16 cellular contexts compared by ENCODE assay signal in genomic region chr20:62583424-62583920, GRCh38. TPM values are rescaled to one million over a fixed set of nuclear protein-coding genes. Genes with fewer than 3 reads are reported as not detected.
A peak's percentile ranks its signal among the peaks of the same experiment; 100 is the strongest.
DNase-seq lines count a peak whose midpoint lies in the region; TF ChIP-seq lines count a peak whose summit lies in the region.
"Had no signal": no experiment of that assay in that cellular context is flagged by ENCODE, and none has a peak within 500 bp of the region (broad histone marks: within the 10 kb centered on the region; RNA-seq: fewer than 3 reads in every experiment).

No MANE protein-coding gene starts in this region.

- no peak overlapping the region for H2BK15ac ChIP-seq in mesendoderm (replicated peaks; ENCODE audit: low read depth)

- H3K9ac ChIP-seq in endodermal cell (ENCODE audit: extremely low read depth, low read length, poor library complexity, severe bottlenecking) (no peak overlapping the region), mesendoderm (ENCODE audit: low read length) (no peak overlapping the region)

- H3K36me3 ChIP-seq in endodermal cell (ENCODE audit: control insufficient read depth, insufficient read depth, low read length), result no peaks in the 10 kb centered on the region
- H3K36me3 ChIP-seq in mesendoderm (ENCODE audit: control insufficient read depth, insufficient read depth, low read length), result no peaks in the 10 kb centered on the region
- H3K36me3 ChIP-seq: left lung had no signal

- 51 to 71% methylated on average over 10 to 12 of the region's 12 CpGs for WGBS in endodermal cell (ENCODE audit: insufficient coverage in 1 of 2, insufficient read length in 1 of 2), 2 experiments
- no CpG with 5 or more reads among the region's 12 CpGs for WGBS in mesendoderm (ENCODE audit: extremely low coverage, insufficient coverage, low lambda C conversion rate)

- H3K4me3 Mint-ChIP-seq in endodermal cell, result no peak overlapping the region
- H3K4me3 Mint-ChIP-seq in activated T-helper 1 cell treated with anti-CD3 and anti-CD28 coated beads, Interleukin-12 subunit alpha, Interleukin-12 subunit beta, Interleukin-2, Interleukin-4 antibody, amounts not matched to agents 30 ng/mL and 10 ng/mL and 1 ng/mL, durations not matched to agents 14 hours and 24 hours and 36 hours, result no peak overlapping the region
- H3K4me3 Mint-ChIP-seq: activated CD4-positive, alpha-beta memory T cell treated with anti-CD3 and anti-CD28 coated beads, Interleukin-2, amount 10 ng/mL, durations not matched to agents 7 days and 5 days; T-helper 2 cell treated with Interferon-gamma antibody and Interleukin-4, amounts not matched to agents 5 μg/mL and 100 μg/mL, for 36 hours had no signal

- H3K79me2 ChIP-seq in mesendoderm (ENCODE audit: control insufficient read depth, insufficient read depth, low read length), result no peaks in the 10 kb centered on the region

- H3K4me1 ChIP-seq in endodermal cell (ENCODE audit: control insufficient read depth, insufficient read depth, low read length) (no peaks in the 10 kb centered on the region), mesendoderm (ENCODE audit: control insufficient read depth, low read depth, low read length) (no peaks in the 10 kb centered on the region)

- H3K27me3 Mint-ChIP-seq in endodermal cell (ENCODE audit: insufficient read depth), result no peaks in the 10 kb centered on the region
- H3K27me3 Mint-ChIP-seq in activated T-helper 1 cell treated with anti-CD3 and anti-CD28 coated beads, Interleukin-12 subunit alpha, Interleukin-12 subunit beta, Interleukin-2, Interleukin-4 antibody, amounts not matched to agents 30 ng/mL and 10 ng/mL and 1 ng/mL, durations not matched to agents 14 hours and 24 hours and 36 hours (ENCODE audit: insufficient read depth), result peaks cover 25% of the 10 kb centered on the region

- no peak overlapping the region for H2AK5ac ChIP-seq in mesendoderm (ENCODE audit: low read length)

- H3K4me3 ChIP-seq in AG09309 (ENCODE audit: control insufficient read depth, low read depth, low read length), result no peak overlapping the region
- no peak overlapping the region for H3K4me3 ChIP-seq in endodermal cell (ENCODE audit: low read length)
- no peak overlapping the region for H3K4me3 ChIP-seq in mesendoderm (ENCODE audit: low read length)
- H3K4me3 ChIP-seq: left lung had no signal

- no peak overlapping the region for H3K56ac ChIP-seq in mesendoderm (ENCODE audit: low read length)

- H3K4ac ChIP-seq in mesendoderm (ENCODE audit: low read depth, low read length), result no peak overlapping the region

- H3K36me3 Mint-ChIP-seq in endodermal cell (ENCODE audit: low read depth), result no peaks in the 10 kb centered on the region
- no peaks in the 10 kb centered on the region for H3K36me3 Mint-ChIP-seq in activated T-helper 1 cell treated with anti-CD3 and anti-CD28 coated beads, Interleukin-12 subunit alpha, Interleukin-12 subunit beta, Interleukin-2, Interleukin-4 antibody, amounts not matched to agents 30 ng/mL and 10 ng/mL and 1 ng/mL, durations not matched to agents 14 hours and 24 hours and 36 hours (ENCODE audit: low read depth)

- H2BK120ac ChIP-seq in mesendoderm (ENCODE audit: low read depth, low read length), result no peak overlapping the region

- no peaks in the 10 kb centered on the region for H3K27me3 ChIP-seq in endodermal cell (ENCODE audit: control insufficient read depth, insufficient read depth, low read length, poor library complexity, severe bottlenecking)
- no peaks in the 10 kb centered on the region for H3K27me3 ChIP-seq in mesendoderm (ENCODE audit: insufficient read depth, low read length, poor library complexity)

- intact Hi-C loops in activated T-helper 1 cell treated with anti-CD3 and anti-CD28 coated beads, Interleukin-12 subunit alpha, Interleukin-12 subunit beta, Interleukin-2, Interleukin-4 antibody, amounts not matched to agents 30 ng/mL and 10 ng/mL and 1 ng/mL, durations not matched to agents 14 hours and 24 hours and 36 hours (cut with micrococcal nuclease), result no loop called here

- no peaks in the 10 kb centered on the region for H3K9me3 ChIP-seq in endodermal cell (ENCODE audit: control insufficient read depth, low read length)
- H3K9me3 ChIP-seq: left lung had no signal

- peak; percentile 40 for TF ChIP-seq CTCF in AG09309 (IDR thresholded peaks at IDR 0.05; ENCODE audit: control insufficient read depth, insufficient read depth, low read depth, low read length, missing control alignments)
- TF ChIP-seq CTCF in endodermal cell (conservative IDR thresholded peaks at IDR 0.05), result peak; percentile 38

- no peak overlapping the region for H4K5ac ChIP-seq in mesendoderm (ENCODE audit: low read length)

- no peak overlapping the region for H3K23ac ChIP-seq in mesendoderm (ENCODE audit: low read length)

- no peak overlapping the region for H3K18ac ChIP-seq in mesendoderm (ENCODE audit: low read length)

- no peaks in the 10 kb centered on the region for H3K4me1 Mint-ChIP-seq in endodermal cell
- no peaks in the 10 kb centered on the region for H3K4me1 Mint-ChIP-seq in activated T-helper 1 cell treated with anti-CD3 and anti-CD28 coated beads, Interleukin-12 subunit alpha, Interleukin-12 subunit beta, Interleukin-2, Interleukin-4 antibody, amounts not matched to agents 30 ng/mL and 10 ng/mL and 1 ng/mL, durations not matched to agents 14 hours and 24 hours and 36 hours (ENCODE audit: low read depth)
- H3K4me1 Mint-ChIP-seq: activated CD4-positive, alpha-beta memory T cell treated with anti-CD3 and anti-CD28 coated beads, Interleukin-2, amount 10 ng/mL, durations not matched to agents 7 days and 5 days had no signal

- no peak overlapping the region for H4K8ac ChIP-seq in mesendoderm (ENCODE audit: low read depth, low read length)

- no peak overlapping the region for H3K4me2 ChIP-seq in mesendoderm (ENCODE audit: low read length)

- no peak overlapping the region for H3K27ac Mint-ChIP-seq in endodermal cell
- H3K27ac Mint-ChIP-seq in activated T-helper 1 cell treated with anti-CD3 and anti-CD28 coated beads, Interleukin-12 subunit alpha, Interleukin-12 subunit beta, Interleukin-2, Interleukin-4 antibody, amounts not matched to agents 30 ng/mL and 10 ng/mL and 1 ng/mL, durations not matched to agents 14 hours and 24 hours and 36 hours, result no peak overlapping the region
- H3K27ac Mint-ChIP-seq: activated CD4-positive, alpha-beta memory T cell treated with anti-CD3 and anti-CD28 coated beads, Interleukin-2, amount 10 ng/mL, durations not matched to agents 7 days and 5 days; T-helper 2 cell treated with Interferon-gamma antibody and Interleukin-4, amounts not matched to agents 5 μg/mL and 100 μg/mL, for 36 hours had no signal

- DNase-seq in AG09309 (ENCODE audit: low read depth) (no peak), LHCN-M2 (ENCODE audit: low read depth) (peak; percentile 39), endodermal cell (no peak), mesendoderm (peak; percentile 43), activated gamma-delta T cell (lab: John Stamatoyannopoulos, UW) (no peak), ecto neural progenitor cell (ENCODE audit: low spot score) (no peak), Kasumi-1 (lab: John Stamatoyannopoulos, UW) (no peak)
- DNase-seq in activated T-helper 1 cell treated with anti-CD3 and anti-CD28 coated beads, Interleukin-12 subunit alpha, Interleukin-12 subunit beta, Interleukin-2, Interleukin-4 antibody, amounts not matched to agents 30 ng/mL and 10 ng/mL and 1 ng/mL, durations not matched to agents 14 hours and 24 hours and 36 hours (ENCODE audit: low spot score), result no peak
- DNase-seq: activated CD4-positive, alpha-beta memory T cell treated with anti-CD3 and anti-CD28 coated beads, Interleukin-2, amount 10 ng/mL, durations not matched to agents 7 days and 5 days; activated naive CD4-positive, alpha-beta T cell treated with anti-CD3 and anti-CD28 coated beads, Interleukin-2, amount 50 U/mL, for 16 hours; AML-193; central memory CD4-positive, alpha-beta T cell; GDM1; left lung; NCI-H2227 treated with DMSO at 0.1 percent for 48 hours had no signal

- no peak overlapping the region for H3K27ac ChIP-seq in endodermal cell (ENCODE audit: low read depth, low read length)
- no peak overlapping the region for H3K27ac ChIP-seq in mesendoderm (ENCODE audit: low read depth, low read length)
- H3K27ac ChIP-seq: left lung had no signal

- H3K79me1 ChIP-seq in mesendoderm (ENCODE audit: low read length), result no peaks in the 10 kb centered on the region

- no peaks in the 10 kb centered on the region for H3K9me3 Mint-ChIP-seq in endodermal cell
- peaks cover 3% of the 10 kb centered on the region for H3K9me3 Mint-ChIP-seq in activated T-helper 1 cell treated with anti-CD3 and anti-CD28 coated beads, Interleukin-12 subunit alpha, Interleukin-12 subunit beta, Interleukin-2, Interleukin-4 antibody, amounts not matched to agents 30 ng/mL and 10 ng/mL and 1 ng/mL, durations not matched to agents 14 hours and 24 hours and 36 hours
- H3K9me3 Mint-ChIP-seq: activated CD4-positive, alpha-beta memory T cell treated with anti-CD3 and anti-CD28 coated beads, Interleukin-2, amount 10 ng/mL, durations not matched to agents 7 days and 5 days; T-helper 2 cell treated with Interferon-gamma antibody and Interleukin-4, amounts not matched to agents 5 μg/mL and 100 μg/mL, for 36 hours had no signal

- no peak overlapping the region for H2BK5ac ChIP-seq in mesendoderm (ENCODE audit: low read length)

RNA-seq across cellular contexts. Expression of gene SLCO4A1, which starts 58.8 kb away (rescaled TPM):
- total RNA-seq in LHCN-M2 (2014; rRNA removed), result 0.06 and 0.17 TPM in 2 replicates
- 0.04 TPM for polyA plus RNA-seq in LHCN-M2 (2012)
- total RNA-seq in endodermal cell, result 1 to 10 TPM; 2.9 to 5.0 TPM
- polyA plus RNA-seq in endodermal cell (2013, experiment 1 of 2), result 2.0 TPM
- 1.7 TPM for polyA plus RNA-seq in endodermal cell (2013, experiment 2 of 2)
- 1.6 TPM for polyA plus RNA-seq in mesendoderm (2013, experiment 1 of 2)
- 1.8 TPM for polyA plus RNA-seq in mesendoderm (2013, experiment 2 of 2)
- total RNA-seq in activated T-helper 1 cell treated with anti-CD3 and anti-CD28 coated beads, Interleukin-12 subunit alpha, Interleukin-12 subunit beta, Interleukin-2, Interleukin-4 antibody, amounts not matched to agents 30 ng/mL and 10 ng/mL and 1 ng/mL, durations not matched to agents 14 hours and 24 hours and 36 hours, result 47.6 and 49.8 TPM in 2 replicates

Comparison
In these comparisons a context has a peak if more than half of its experiments do, and no peak if none do; other contexts are left out.
1. DNase-seq: peak in LHCN-M2 (single experiment) and mesendoderm (single experiment); none in AG09309 (single experiment), endodermal cell (single experiment), activated gamma-delta T cell (single experiment), ecto neural progenitor cell (single experiment), activated T-helper 1 cell treated with anti-CD3 and anti-CD28 coated beads, Interleukin-12 subunit alpha, Interleukin-12 subunit beta, Interleukin-2, Interleukin-4 antibody, amounts not matched to agents 30 ng/mL and 10 ng/mL and 1 ng/mL, durations not matched to agents 14 hours and 24 hours and 36 hours (single experiment) and Kasumi-1 (0 of 2).